ENCODE assay signal across 26 cellular contexts in genomic region chr3:18998069-18998468, GRCh38.
"Had no signal": no experiment of that assay in that cellular context is flagged by ENCODE, and none has a peak within 500 bp of the region (broad histone marks: within the 10 kb centered on the region; RNA-seq: fewer than 3 reads in every experiment).

No MANE protein-coding gene starts in this region.

- DNase-seq: activated B cell treated with CpG ODN at 0.5 μM for 24 hours; activated CD4-positive, alpha-beta T cell treated with anti-CD3 and anti-CD28 coated beads for 48 hours; activated CD4-positive, alpha-beta T cell treated with anti-CD3 and anti-CD28 coated beads, Interleukin-2, amount 50 U/mL, for 1 hour; activated CD4-positive, alpha-beta T cell treated with anti-CD3 and anti-CD28 coated beads, Interleukin-2, amount 50 U/mL, for 48 hours; activated CD8-positive, alpha-beta memory T cell treated with anti-CD3 and anti-CD28 coated beads for 24 hours; activated CD8-positive, alpha-beta T cell treated with anti-CD3 and anti-CD28 coated beads for 36 hours; activated effector memory CD4-positive, alpha-beta T cell treated with Interleukin-2 at 50 U/mL for 16 hours; activated gamma-delta T cell treated with Interleukin-2 at 50 U/mL for 16 hours; activated naive CD4-positive, alpha-beta T cell treated with anti-CD3 and anti-CD28 coated beads, Interleukin-2, amount 50 U/mL, for 16 hours; activated naive CD4-positive, alpha-beta T cell treated with Interleukin-2 at 50 U/mL for 16 hours; activated T-cell treated with anti-CD3 and anti-CD28 coated beads, Interleukin-2, amount 50 U/mL, for 4 hours; amniotic stem cell; anterior cingulate cortex; brain microvascular endothelial cell; central memory CD4-positive, alpha-beta T cell; cerebellar nuclear complex; colonic mucosa; effector CD8-positive, alpha-beta T cell; foreskin fibroblast; T-helper 1 cell; T-helper 17 cell; T1000; WERI-Rb-1 had no signal

- H3K4me3 ChIP-seq: colonic mucosa had no signal

- H3K27ac ChIP-seq: brain microvascular endothelial cell, colonic mucosa, WERI-Rb-1 had no signal

- ATAC-seq: activated CD4-positive, CD25-positive, alpha-beta regulatory T cell treated with anti-CD3 and anti-CD28 coated beads, Interleukin-2, amount 50 U/mL, for 24 hours; activated CD8-positive, alpha-beta T cell treated with anti-CD3 and anti-CD28 coated beads for 36 hours; activated T-cell treated with anti-CD3 and anti-CD28 coated beads, Interleukin-2, amount 50 U/mL, for 4 hours; activated T-helper 17 cell treated with anti-CD3 and anti-CD28 coated beads, Interleukin-2, amount 50 U/mL, for 72 hours; esophagus mucosa; T-helper 17 cell had no signal

- H3K27me3 ChIP-seq: brain microvascular endothelial cell, colonic mucosa had no signal

- H3K9me3 ChIP-seq: colonic mucosa had no signal

- H3K4me1 ChIP-seq: colonic mucosa had no signal

- H3K36me3 ChIP-seq: brain microvascular endothelial cell, colonic mucosa, WERI-Rb-1 had no signal
